In the genomic region with DNA sequence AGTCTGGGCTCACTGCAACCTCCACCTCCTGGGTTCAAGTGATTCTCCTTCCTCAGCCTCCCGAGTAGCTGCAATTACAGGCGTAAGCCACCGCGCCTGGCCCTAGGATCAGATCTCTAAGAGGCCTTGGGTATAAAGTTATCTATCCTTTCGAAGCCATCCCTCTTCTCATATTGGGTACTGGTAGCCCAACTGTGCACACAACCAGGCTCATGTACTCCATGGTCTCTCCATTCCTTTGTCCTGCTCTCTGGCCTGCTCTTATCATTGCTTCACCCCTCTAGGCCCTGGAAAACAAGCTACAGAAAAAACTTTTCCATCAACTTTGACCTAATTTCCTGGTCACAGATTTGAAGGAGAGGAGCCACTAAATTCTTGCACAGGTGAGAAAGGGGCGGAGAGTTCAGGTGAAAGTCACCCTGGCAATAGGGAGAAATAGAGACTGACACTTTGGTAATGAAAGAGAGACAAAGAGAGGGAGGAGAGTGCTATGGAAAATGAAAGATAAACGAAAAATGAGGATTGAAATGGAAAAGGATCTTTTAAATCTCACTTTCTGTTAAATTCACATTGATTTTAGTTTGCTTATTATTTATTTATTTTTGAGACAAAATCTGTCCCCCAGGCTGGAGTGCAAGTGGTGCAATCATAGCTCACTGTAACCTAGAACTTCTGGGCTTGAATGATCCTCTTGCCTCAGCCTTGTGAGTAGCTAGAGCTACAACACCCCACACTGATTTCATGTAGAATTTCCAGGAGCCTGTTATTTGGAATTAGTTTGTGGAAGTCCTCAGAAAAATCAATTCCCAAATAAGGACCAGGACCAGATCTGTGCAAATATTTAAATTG, we compare ENCODE assay signal across 1 cellular context.
TF ChIP-seq lines count a peak whose summit lies in the region.

No MANE protein-coding gene starts in this region.

TF ChIP-seq in K562, 482 proteins besides CTCF, POLR2A, EP300 and RAD21 (continued from another document and continues in another):
- TF ChIP-seq, protein P1, sequence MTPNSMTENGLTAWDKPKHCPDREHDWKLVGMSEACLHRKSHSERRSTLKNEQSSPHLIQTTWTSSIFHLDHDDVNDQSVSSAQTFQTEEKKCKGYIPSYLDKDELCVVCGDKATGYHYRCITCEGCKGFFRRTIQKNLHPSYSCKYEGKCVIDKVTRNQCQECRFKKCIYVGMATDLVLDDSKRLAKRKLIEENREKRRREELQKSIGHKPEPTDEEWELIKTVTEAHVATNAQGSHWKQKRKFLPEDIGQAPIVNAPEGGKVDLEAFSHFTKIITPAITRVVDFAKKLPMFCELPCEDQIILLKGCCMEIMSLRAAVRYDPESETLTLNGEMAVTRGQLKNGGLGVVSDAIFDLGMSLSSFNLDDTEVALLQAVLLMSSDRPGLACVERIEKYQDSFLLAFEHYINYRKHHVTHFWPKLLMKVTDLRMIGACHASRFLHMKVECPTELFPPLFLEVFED (CRISPR knock-in tag; conservative IDR thresholded peaks at IDR 0.05): 0 out of 2 replicates have a peak, but pooled peaks have one; percentile 27
- TF ChIP-seq MTA2 (IDR thresholded peaks at IDR 0.05; ENCODE audit: low read depth) (no peak), LEF1 (IDR thresholded peaks at IDR 0.05) (no peak), ARID2 (IDR thresholded peaks at IDR 0.05) (no peak), NFIC (IDR thresholded peaks at IDR 0.05) (no peak), ZZZ3 (IDR thresholded peaks at IDR 0.05) (no peak), MBD2 (IDR thresholded peaks at IDR 0.05; ENCODE audit: borderline replicate concordance, low read depth) (no peak), ETS2 (tag; IDR thresholded peaks at IDR 0.05; ENCODE audit: borderline replicate concordance, poor library complexity, severe bottlenecking) (no peak), POLR3A (IDR thresholded peaks at IDR 0.05; ENCODE audit: borderline replicate concordance, extremely low read depth, insufficient read depth, insufficient read length) (no peak), MYC (IDR thresholded peaks at IDR 0.05; ENCODE audit: low read depth, low read length) (no peak), MYC (CRISPR knock-in tag; IDR thresholded peaks at IDR 0.05; ENCODE audit: borderline replicate concordance, low read depth) (no peak), RAD51 (IDR thresholded peaks at IDR 0.05; ENCODE audit: borderline replicate concordance, low read depth) (no peak), KHSRP (IDR thresholded peaks at IDR 0.05) (no peak), NFXL1 (CRISPR knock-in tag; IDR thresholded peaks at IDR 0.05) (no peak), JUN (IDR thresholded peaks at IDR 0.05; ENCODE audit: borderline replicate concordance, low read depth, low read length) (0 out of 2 replicates have a peak, but pooled peaks have one; percentile 7), JUN (CRISPR knock-in tag; IDR thresholded peaks at IDR 0.05; ENCODE audit: borderline replicate concordance) (no peak), PCBP1 (IDR thresholded peaks at IDR 0.05; ENCODE audit: low read depth, low read length, poor library complexity, severe bottlenecking) (no peak), MCM5 (IDR thresholded peaks at IDR 0.05; ENCODE audit: low read depth) (no peak), SAFB2 (IDR thresholded peaks at IDR 0.05; ENCODE audit: borderline replicate concordance, low read depth, low read length, severe bottlenecking) (no peak), HMG20B (CRISPR knock-in tag; IDR thresholded peaks at IDR 0.05) (peak; percentile 80), BRD9 (IDR thresholded peaks at IDR 0.05; ENCODE audit: low read depth, partially characterized antibody) (no peak), KDM4B (IDR thresholded peaks at IDR 0.05; ENCODE audit: borderline replicate concordance in 2 of 2, low read depth in 1 of 2) (no peak; a peak in 1 of 4 replicates), ZBTB1 (CRISPR knock-in tag; IDR thresholded peaks at IDR 0.05; ENCODE audit: borderline replicate concordance, low read depth) (no peak), HNRNPUL1 (IDR thresholded peaks at IDR 0.05; ENCODE audit: low read length) (no peak), ERF (CRISPR knock-in tag; IDR thresholded peaks at IDR 0.05) (peak; percentile 97), SREBF2 (CRISPR knock-in tag; IDR thresholded peaks at IDR 0.05) (no peak), ZNF263 (CRISPR knock-in tag; IDR thresholded peaks at IDR 0.05; ENCODE audit: borderline replicate concordance) (no peak), ZNF165 (CRISPR knock-in tag; IDR thresholded peaks at IDR 0.05; ENCODE audit: borderline replicate concordance) (no peak), EZH2 (IDR thresholded peaks at IDR 0.05; ENCODE audit: borderline replicate concordance, low read depth, low read length) (no peak), EGR1 (conservative IDR thresholded peaks at IDR 0.05) (no peak), PHF8 (IDR thresholded peaks at IDR 0.05; ENCODE audit: borderline replicate concordance, low read length) (no peak), MAFK (IDR thresholded peaks at IDR 0.05; ENCODE audit: low read length) (no peak), ZNF444 (CRISPR knock-in tag; IDR thresholded peaks at IDR 0.05) (peak; percentile 68; the same call in 1 of the 2 replicates)
- TF ChIP-seq, protein P2, sequence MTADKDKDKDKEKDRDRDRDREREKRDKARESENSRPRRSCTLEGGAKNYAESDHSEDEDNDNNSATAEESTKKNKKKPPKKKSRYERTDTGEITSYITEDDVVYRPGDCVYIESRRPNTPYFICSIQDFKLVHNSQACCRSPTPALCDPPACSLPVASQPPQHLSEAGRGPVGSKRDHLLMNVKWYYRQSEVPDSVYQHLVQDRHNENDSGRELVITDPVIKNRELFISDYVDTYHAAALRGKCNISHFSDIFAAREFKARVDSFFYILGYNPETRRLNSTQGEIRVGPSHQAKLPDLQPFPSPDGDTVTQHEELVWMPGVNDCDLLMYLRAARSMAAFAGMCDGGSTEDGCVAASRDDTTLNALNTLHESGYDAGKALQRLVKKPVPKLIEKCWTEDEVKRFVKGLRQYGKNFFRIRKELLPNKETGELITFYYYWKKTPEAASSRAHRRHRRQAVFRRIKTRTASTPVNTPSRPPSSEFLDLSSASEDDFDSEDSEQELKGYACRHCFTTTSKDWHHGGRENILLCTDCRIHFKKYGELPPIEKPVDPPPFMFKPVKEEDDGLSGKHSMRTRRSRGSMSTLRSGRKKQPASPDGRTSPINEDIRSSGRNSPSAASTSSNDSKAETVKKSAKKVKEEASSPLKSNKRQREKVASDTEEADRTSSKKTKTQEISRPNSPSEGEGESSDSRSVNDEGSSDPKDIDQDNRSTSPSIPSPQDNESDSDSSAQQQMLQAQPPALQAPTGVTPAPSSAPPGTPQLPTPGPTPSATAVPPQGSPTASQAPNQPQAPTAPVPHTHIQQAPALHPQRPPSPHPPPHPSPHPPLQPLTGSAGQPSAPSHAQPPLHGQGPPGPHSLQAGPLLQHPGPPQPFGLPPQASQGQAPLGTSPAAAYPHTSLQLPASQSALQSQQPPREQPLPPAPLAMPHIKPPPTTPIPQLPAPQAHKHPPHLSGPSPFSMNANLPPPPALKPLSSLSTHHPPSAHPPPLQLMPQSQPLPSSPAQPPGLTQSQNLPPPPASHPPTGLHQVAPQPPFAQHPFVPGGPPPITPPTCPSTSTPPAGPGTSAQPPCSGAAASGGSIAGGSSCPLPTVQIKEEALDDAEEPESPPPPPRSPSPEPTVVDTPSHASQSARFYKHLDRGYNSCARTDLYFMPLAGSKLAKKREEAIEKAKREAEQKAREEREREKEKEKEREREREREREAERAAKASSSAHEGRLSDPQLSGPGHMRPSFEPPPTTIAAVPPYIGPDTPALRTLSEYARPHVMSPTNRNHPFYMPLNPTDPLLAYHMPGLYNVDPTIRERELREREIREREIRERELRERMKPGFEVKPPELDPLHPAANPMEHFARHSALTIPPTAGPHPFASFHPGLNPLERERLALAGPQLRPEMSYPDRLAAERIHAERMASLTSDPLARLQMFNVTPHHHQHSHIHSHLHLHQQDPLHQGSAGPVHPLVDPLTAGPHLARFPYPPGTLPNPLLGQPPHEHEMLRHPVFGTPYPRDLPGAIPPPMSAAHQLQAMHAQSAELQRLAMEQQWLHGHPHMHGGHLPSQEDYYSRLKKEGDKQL (CRISPR knock-in tag; IDR thresholded peaks at IDR 0.05; ENCODE audit: borderline replicate concordance): no peak
- TF ChIP-seq, protein P3, sequence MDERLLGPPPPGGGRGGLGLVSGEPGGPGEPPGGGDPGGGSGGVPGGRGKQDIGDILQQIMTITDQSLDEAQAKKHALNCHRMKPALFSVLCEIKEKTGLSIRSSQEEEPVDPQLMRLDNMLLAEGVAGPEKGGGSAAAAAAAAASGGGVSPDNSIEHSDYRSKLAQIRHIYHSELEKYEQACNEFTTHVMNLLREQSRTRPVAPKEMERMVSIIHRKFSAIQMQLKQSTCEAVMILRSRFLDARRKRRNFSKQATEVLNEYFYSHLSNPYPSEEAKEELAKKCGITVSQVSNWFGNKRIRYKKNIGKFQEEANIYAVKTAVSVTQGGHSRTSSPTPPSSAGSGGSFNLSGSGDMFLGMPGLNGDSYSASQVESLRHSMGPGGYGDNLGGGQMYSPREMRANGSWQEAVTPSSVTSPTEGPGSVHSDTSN (CRISPR knock-in tag; IDR thresholded peaks at IDR 0.05; ENCODE audit: low read depth): no peak
- TF ChIP-seq, protein P3 (tag; conservative IDR thresholded peaks at IDR 0.05; ENCODE audit: low read depth): no peak
- TF ChIP-seq, protein P4, sequence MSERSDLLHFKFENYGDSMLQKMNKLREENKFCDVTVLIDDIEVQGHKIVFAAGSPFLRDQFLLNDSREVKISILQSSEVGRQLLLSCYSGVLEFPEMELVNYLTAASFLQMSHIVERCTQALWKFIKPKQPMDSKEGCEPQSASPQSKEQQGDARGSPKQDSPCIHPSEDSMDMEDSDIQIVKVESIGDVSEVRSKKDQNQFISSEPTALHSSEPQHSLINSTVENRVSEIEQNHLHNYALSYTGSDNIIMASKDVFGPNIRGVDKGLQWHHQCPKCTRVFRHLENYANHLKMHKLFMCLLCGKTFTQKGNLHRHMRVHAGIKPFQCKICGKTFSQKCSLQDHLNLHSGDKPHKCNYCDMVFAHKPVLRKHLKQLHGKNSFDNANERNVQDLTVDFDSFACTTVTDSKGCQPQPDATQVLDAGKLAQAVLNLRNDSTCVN (CRISPR knock-in tag; IDR thresholded peaks at IDR 0.05): 0 out of 2 replicates have a peak, but pooled peaks have one; percentile 6
- TF ChIP-seq, protein P5, sequence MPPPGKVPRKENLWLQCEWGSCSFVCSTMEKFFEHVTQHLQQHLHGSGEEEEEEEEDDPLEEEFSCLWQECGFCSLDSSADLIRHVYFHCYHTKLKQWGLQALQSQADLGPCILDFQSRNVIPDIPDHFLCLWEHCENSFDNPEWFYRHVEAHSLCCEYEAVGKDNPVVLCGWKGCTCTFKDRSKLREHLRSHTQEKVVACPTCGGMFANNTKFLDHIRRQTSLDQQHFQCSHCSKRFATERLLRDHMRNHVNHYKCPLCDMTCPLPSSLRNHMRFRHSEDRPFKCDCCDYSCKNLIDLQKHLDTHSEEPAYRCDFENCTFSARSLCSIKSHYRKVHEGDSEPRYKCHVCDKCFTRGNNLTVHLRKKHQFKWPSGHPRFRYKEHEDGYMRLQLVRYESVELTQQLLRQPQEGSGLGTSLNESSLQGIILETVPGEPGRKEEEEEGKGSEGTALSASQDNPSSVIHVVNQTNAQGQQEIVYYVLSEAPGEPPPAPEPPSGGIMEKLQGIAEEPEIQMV (tag; conservative IDR thresholded peaks at IDR 0.05; ENCODE audit: low read depth): no peak
- TF ChIP-seq, protein P6, sequence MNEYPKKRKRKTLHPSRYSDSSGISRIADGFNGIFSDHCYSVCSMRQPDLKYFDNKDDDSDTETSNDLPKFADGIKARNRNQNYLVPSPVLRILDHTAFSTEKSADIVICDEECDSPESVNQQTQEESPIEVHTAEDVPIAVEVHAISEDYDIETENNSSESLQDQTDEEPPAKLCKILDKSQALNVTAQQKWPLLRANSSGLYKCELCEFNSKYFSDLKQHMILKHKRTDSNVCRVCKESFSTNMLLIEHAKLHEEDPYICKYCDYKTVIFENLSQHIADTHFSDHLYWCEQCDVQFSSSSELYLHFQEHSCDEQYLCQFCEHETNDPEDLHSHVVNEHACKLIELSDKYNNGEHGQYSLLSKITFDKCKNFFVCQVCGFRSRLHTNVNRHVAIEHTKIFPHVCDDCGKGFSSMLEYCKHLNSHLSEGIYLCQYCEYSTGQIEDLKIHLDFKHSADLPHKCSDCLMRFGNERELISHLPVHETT (CRISPR knock-in tag; conservative IDR thresholded peaks at IDR 0.05 in 1 of 2, IDR thresholded peaks at IDR 0.05 in 1 of 2): 0 out of 4 replicates have a peak, but pooled peaks of 1 of the 2 experiments have one; percentile 14
- TF ChIP-seq, protein P7, sequence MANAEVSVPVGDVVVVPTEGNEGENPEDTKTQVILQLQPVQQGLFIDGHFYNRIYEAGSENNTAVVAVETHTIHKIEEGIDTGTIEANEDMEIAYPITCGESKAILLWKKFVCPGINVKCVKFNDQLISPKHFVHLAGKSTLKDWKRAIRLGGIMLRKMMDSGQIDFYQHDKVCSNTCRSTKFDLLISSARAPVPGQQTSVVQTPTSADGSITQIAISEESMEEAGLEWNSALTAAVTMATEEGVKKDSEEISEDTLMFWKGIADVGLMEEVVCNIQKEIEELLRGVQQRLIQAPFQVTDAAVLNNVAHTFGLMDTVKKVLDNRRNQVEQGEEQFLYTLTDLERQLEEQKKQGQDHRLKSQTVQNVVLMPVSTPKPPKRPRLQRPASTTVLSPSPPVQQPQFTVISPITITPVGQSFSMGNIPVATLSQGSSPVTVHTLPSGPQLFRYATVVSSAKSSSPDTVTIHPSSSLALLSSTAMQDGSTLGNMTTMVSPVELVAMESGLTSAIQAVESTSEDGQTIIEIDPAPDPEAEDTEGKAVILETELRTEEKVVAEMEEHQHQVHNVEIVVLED (CRISPR knock-in tag; IDR thresholded peaks at IDR 0.05): no peak
- TF ChIP-seq, protein P8, sequence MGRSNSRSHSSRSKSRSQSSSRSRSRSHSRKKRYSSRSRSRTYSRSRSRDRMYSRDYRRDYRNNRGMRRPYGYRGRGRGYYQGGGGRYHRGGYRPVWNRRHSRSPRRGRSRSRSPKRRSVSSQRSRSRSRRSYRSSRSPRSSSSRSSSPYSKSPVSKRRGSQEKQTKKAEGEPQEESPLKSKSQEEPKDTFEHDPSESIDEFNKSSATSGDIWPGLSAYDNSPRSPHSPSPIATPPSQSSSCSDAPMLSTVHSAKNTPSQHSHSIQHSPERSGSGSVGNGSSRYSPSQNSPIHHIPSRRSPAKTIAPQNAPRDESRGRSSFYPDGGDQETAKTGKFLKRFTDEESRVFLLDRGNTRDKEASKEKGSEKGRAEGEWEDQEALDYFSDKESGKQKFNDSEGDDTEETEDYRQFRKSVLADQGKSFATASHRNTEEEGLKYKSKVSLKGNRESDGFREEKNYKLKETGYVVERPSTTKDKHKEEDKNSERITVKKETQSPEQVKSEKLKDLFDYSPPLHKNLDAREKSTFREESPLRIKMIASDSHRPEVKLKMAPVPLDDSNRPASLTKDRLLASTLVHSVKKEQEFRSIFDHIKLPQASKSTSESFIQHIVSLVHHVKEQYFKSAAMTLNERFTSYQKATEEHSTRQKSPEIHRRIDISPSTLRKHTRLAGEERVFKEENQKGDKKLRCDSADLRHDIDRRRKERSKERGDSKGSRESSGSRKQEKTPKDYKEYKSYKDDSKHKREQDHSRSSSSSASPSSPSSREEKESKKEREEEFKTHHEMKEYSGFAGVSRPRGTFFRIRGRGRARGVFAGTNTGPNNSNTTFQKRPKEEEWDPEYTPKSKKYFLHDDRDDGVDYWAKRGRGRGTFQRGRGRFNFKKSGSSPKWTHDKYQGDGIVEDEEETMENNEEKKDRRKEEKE (IDR thresholded peaks at IDR 0.05; ENCODE audit: borderline replicate concordance in 1 of 2, control insufficient read depth in 1 of 2, low read depth in 2 of 2, low read length in 1 of 2): no peak
